8 cellular contexts compared by ENCODE assay signal in genomic region chr6:77368660-77369313, GRCh38.
A peak's percentile ranks its signal among the peaks of the same experiment; 100 is the strongest.
DNase-seq lines count a peak whose midpoint lies in the region; ATAC-seq and TF ChIP-seq lines count a peak whose summit lies in the region.

No MANE protein-coding gene starts in this region.

- H3K9me3 ChIP-seq in right atrium auricular region, result no peaks in the 10 kb centered on the region

- DNase-seq in GM03348 (ENCODE audit: low spot score) (peak; percentile 20), amniotic epithelial cell (ENCODE audit: low read depth) (peak; percentile 17), right atrium auricular region (ENCODE audit: low spot score) (no peak), pons (ENCODE audit: low spot score) (peak; percentile 3), amygdala (lab: John Stamatoyannopoulos, UW) (no peak), NCI-H1436 treated with DMSO at 0.1 percent for 48 hours (lab: John Stamatoyannopoulos, UW) (no peak)

- H3K4me3 ChIP-seq in right atrium auricular region, result peak overlapping the region; percentile 33 to 53

- no peak for ATAC-seq in GM21526 (IDR thresholded peaks at IDR 0.05; ENCODE audit: low FRiP score, unreplicated experiment)
- ATAC-seq in GM18511 (IDR thresholded peaks at IDR 0.05; ENCODE audit: unreplicated experiment), result no peak

- H3K27me3 ChIP-seq in right atrium auricular region, result no peaks in the 10 kb centered on the region

- peak overlapping the region; percentile 42 to 57 for H3K27ac ChIP-seq in right atrium auricular region

- H3K36me3 ChIP-seq in right atrium auricular region, result no peaks in the 10 kb centered on the region

- no peak for TF ChIP-seq CTCF in right atrium auricular region (IDR thresholded peaks at IDR 0.05)

- no peaks in the 10 kb centered on the region for H3K4me1 ChIP-seq in right atrium auricular region

Comparison
In these comparisons a context has a peak if more than half of its experiments do, and no peak if none do; other contexts are left out.
1. DNase-seq: peak in GM03348 (single experiment), amniotic epithelial cell (single experiment) and pons (single experiment); none in right atrium auricular region (single experiment), amygdala (0 of 56) and NCI-H1436 treated with DMSO at 0.1 percent for 48 hours (single experiment).